9 cellular contexts compared by ENCODE assay signal in genomic region chr9:92328225-92328624, GRCh38. TPM values are rescaled to one million over a fixed set of nuclear protein-coding genes. Genes with fewer than 3 reads are reported as not detected.
DNase-seq lines count a peak whose midpoint lies in the region; ATAC-seq and TF ChIP-seq lines count a peak whose summit lies in the region.
"Had no signal": no experiment of that assay in that cellular context is flagged by ENCODE, and none has a peak within 500 bp of the region (broad histone marks: within the 10 kb centered on the region; RNA-seq: fewer than 3 reads in every experiment).

No MANE protein-coding gene starts in this region.

- no peak overlapping the region for H3K27ac ChIP-seq in SJCRH30

- peak; percentile 45 for TF ChIP-seq CTCF in BJ (IDR thresholded peaks at IDR 0.05; ENCODE audit: insufficient read depth, low read depth, low read length)
- TF ChIP-seq CTCF in HFFc6 (IDR thresholded peaks at IDR 0.05) = peak; percentile 69

- H3K27me3 ChIP-seq in BJ (ENCODE audit: control insufficient read depth, insufficient read depth, low read length) = no peaks in the 10 kb centered on the region
- no peaks in the 10 kb centered on the region for H3K27me3 ChIP-seq in SJCRH30

- ATAC-seq in HG03097 (IDR thresholded peaks at IDR 0.05; ENCODE audit: low FRiP score, unreplicated experiment) (no peak), GM19455 (IDR thresholded peaks at IDR 0.05; ENCODE audit: unreplicated experiment) (no peak)

- H3K4me3 Mint-ChIP-seq in HFFc6 = no peak overlapping the region

- H3K4me1 ChIP-seq in SJCRH30 = peaks cover 8% of the 10 kb centered on the region; the same call in 1 of the 2 replicates

- DNase-seq in BJ (ENCODE audit: low read depth) (no peak), HFFc6 (peak; percentile 74), SJCRH30 (peak; percentile 27 to 55), foreskin melanocyte (peak; percentile 40), cerebellar nuclear complex (lab: John Stamatoyannopoulos, UW) (no peak), cardiac septum (ENCODE audit: low spot score) (no peak)
- DNase-seq: effector CD4-positive, alpha-beta T cell had no signal

- no peak overlapping the region for H3K27ac Mint-ChIP-seq in HFFc6

- no peaks in the 10 kb centered on the region for H3K36me3 Mint-ChIP-seq in HFFc6 (ENCODE audit: low read depth)

- POLR2A ChIA-PET in BJ (lab: Charles Lee) = no interaction called here

- CTCF ChIA-PET in BJ (lab: Yijun Ruan, JAX) = interaction anchor here (0.7 to 1.3 kb wide), 8 partner anchors 9 to 308 kb away, joined by 3 to 5 read pairs (median 4); no protein-coding TSS in a partner anchor

- no peak overlapping the region for H3K4me3 ChIP-seq in BJ (ENCODE audit: low read depth, low read length)
- H3K4me3 ChIP-seq in SJCRH30 = no peak overlapping the region

- no peaks in the 10 kb centered on the region for H3K9me3 ChIP-seq in SJCRH30 (replicated peaks)

- no peaks in the 10 kb centered on the region for H3K36me3 ChIP-seq in BJ (ENCODE audit: control insufficient read depth, insufficient read depth, low read length)
- H3K36me3 ChIP-seq in SJCRH30 = peaks cover 8% of the 10 kb centered on the region

- H3K4me1 Mint-ChIP-seq in HFFc6 (ENCODE audit: low read depth) = peaks cover 34% of the 10 kb centered on the region

- no peaks in the 10 kb centered on the region for H3K27me3 Mint-ChIP-seq in HFFc6 (ENCODE audit: insufficient read depth)

- intact Hi-C loops in cardiac septum (cut with DNase I) = loop anchor here (5.0 kb wide), 2 partner anchors 36 to 304 kb away; partner anchors contain the start of gene IARS1

- no peaks in the 10 kb centered on the region for H3K9me3 Mint-ChIP-seq in HFFc6

RNA-seq across cellular contexts. Expression of gene CENPP, which starts 2.5 kb away (rescaled TPM):
- 1.3 and 2.3 TPM in 2 replicates for polyA plus RNA-seq in BJ (2011; rRNA removed)
- polyA minus RNA-seq in BJ (2011; rRNA and poly(A)+ RNA removed) = 0.71 and 0.77 TPM in 2 replicates
- 1 to 10 TPM; 3.0 to 7.0 (median 6.0) TPM for total RNA-seq in HFFc6 (2021; fragmentation: NEBNext Ultra II Directional; extraction: Animal tissue kit (Norgen Biotek cat#: 25700))
- 22.6 and 24.2 TPM in 2 replicates for total RNA-seq in SJCRH30 (2014; rRNA removed; shearing (Covaris generic))
- 3.5 TPM for total RNA-seq in cardiac septum

RNA-seq across cellular contexts. Expression of gene NOL8, which starts 3.1 kb away (rescaled TPM):
- 8.8 and 17.3 TPM in 2 replicates for polyA plus RNA-seq in BJ (2011; rRNA removed)
- 9.4 and 12.4 TPM in 2 replicates for polyA minus RNA-seq in BJ (2011; rRNA and poly(A)+ RNA removed)
- 10 to 100 TPM; 24.3 to 33.5 (median 27.7) TPM for total RNA-seq in HFFc6 (2021; fragmentation: NEBNext Ultra II Directional; extraction: Animal tissue kit (Norgen Biotek cat#: 25700))
- total RNA-seq in SJCRH30 (2014; rRNA removed; shearing (Covaris generic)) = 47.9 and 60.6 TPM in 2 replicates
- 15.6 TPM for total RNA-seq in cardiac septum

RNA-seq across cellular contexts. Expression of gene IARS1, which starts 34.7 kb away (rescaled TPM):
- 117 and 194 TPM in 2 replicates for polyA plus RNA-seq in BJ (2011; rRNA removed)
- 188 and 210 TPM in 2 replicates for polyA minus RNA-seq in BJ (2011; rRNA and poly(A)+ RNA removed)
- total RNA-seq in HFFc6 (2021; fragmentation: NEBNext Ultra II Directional; extraction: Animal tissue kit (Norgen Biotek cat#: 25700)) = 100 to 1,000 TPM; 155 to 179 (median 171) TPM
- total RNA-seq in SJCRH30 (2014; rRNA removed; shearing (Covaris generic)) = 248 and 274 TPM in 2 replicates
- 69.5 TPM for total RNA-seq in cardiac septum

Comparison
In these comparisons a context has a peak if more than half of its experiments do, and no peak if none do; other contexts are left out.
1. DNase-seq: peak in HFFc6 (single experiment), SJCRH30 (2 of 2) and foreskin melanocyte (single experiment); none in BJ (single experiment), cerebellar nuclear complex (0 of 2) and cardiac septum (single experiment).